In the genomic region with DNA sequence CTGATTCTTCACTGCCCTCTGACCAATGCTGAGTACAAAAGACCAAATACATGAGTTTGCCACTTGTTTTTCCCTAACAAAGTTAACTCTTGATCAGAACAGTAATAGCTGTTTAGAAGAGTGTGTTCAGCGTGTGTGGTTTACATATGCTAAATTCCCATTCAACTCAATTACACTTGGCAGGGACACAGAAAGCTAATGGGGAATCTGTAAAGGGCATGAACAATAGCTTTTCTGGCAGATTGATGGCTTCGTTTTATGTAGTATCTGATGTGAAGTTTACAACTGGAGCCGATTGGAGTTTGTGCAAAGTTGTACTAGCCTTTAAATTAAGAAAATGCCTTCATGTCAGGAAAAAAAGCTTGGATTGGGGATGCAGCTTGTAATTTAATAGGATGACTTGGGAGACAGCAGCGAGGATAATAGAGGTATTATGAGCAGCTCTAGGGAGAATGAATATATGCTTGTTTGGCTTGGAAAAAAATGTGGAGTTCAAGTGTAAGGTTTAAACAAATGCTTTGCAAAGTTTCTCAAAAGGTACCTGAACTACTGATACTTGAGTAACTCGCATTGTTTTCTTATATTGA, we compare ENCODE assay signal across 1 cellular context.
TF ChIP-seq lines count a peak whose summit lies in the region.

No MANE protein-coding gene starts in this region.

TF ChIP-seq in HEK293, 187 proteins besides CTCF, POLR2A, EP300 and RAD21 (continued from another document):
- TF ChIP-seq, protein P1, sequence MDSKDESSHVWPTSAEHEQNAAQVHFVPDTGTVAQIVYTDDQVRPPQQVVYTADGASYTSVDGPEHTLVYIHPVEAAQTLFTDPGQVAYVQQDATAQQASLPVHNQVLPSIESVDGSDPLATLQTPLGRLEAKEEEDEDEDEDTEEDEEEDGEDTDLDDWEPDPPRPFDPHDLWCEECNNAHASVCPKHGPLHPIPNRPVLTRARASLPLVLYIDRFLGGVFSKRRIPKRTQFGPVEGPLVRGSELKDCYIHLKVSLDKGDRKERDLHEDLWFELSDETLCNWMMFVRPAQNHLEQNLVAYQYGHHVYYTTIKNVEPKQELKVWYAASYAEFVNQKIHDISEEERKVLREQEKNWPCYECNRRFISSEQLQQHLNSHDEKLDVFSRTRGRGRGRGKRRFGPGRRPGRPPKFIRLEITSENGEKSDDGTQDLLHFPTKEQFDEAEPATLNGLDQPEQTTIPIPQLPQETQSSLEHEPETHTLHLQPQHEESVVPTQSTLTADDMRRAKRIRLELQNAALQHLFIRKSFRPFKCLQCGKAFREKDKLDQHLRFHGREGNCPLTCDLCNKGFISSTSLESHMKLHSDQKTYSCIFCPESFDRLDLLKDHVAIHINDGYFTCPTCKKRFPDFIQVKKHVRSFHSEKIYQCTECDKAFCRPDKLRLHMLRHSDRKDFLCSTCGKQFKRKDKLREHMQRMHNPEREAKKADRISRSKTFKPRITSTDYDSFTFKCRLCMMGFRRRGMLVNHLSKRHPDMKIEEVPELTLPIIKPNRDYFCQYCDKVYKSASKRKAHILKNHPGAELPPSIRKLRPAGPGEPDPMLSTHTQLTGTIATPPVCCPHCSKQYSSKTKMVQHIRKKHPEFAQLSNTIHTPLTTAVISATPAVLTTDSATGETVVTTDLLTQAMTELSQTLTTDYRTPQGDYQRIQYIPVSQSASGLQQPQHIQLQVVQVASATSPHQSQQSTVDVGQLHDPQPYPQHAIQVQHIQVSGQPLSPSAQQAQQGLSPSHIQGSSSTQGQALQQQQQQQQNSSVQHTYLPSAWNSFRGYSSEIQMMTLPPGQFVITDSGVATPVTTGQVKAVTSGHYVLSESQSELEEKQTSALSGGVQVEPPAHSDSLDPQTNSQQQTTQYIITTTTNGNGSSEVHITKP (tag by site-specific recombination; IDR thresholded peaks at IDR 0.05): no peak
- TF ChIP-seq, protein P2, sequence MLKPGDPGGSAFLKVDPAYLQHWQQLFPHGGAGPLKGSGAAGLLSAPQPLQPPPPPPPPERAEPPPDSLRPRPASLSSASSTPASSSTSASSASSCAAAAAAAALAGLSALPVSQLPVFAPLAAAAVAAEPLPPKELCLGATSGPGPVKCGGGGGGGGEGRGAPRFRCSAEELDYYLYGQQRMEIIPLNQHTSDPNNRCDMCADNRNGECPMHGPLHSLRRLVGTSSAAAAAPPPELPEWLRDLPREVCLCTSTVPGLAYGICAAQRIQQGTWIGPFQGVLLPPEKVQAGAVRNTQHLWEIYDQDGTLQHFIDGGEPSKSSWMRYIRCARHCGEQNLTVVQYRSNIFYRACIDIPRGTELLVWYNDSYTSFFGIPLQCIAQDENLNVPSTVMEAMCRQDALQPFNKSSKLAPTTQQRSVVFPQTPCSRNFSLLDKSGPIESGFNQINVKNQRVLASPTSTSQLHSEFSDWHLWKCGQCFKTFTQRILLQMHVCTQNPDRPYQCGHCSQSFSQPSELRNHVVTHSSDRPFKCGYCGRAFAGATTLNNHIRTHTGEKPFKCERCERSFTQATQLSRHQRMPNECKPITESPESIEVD (tag by site-specific recombination; IDR thresholded peaks at IDR 0.05): peak; percentile 95
- no peak for TF ChIP-seq ZNF623 (tag by site-specific recombination; IDR thresholded peaks at IDR 0.05)
- peak; percentile 74 for TF ChIP-seq ZNF664 (tag by site-specific recombination; IDR thresholded peaks at IDR 0.05)
- 0 out of 2 replicates have a peak, but pooled peaks have one; percentile 33 for TF ChIP-seq ZSCAN30 (tag by site-specific recombination; IDR thresholded peaks at IDR 0.05)
- peak; percentile 94 for TF ChIP-seq MZF1 (tag by site-specific recombination; IDR thresholded peaks at IDR 0.05; ENCODE audit: borderline replicate concordance)
- no peak for TF ChIP-seq ZIC2 (tag by site-specific recombination; IDR thresholded peaks at IDR 0.05)
- TF ChIP-seq ZNF654 (tag by site-specific recombination; IDR thresholded peaks at IDR 0.05; ENCODE audit: low read depth): no peak
- TF ChIP-seq, protein P3, sequence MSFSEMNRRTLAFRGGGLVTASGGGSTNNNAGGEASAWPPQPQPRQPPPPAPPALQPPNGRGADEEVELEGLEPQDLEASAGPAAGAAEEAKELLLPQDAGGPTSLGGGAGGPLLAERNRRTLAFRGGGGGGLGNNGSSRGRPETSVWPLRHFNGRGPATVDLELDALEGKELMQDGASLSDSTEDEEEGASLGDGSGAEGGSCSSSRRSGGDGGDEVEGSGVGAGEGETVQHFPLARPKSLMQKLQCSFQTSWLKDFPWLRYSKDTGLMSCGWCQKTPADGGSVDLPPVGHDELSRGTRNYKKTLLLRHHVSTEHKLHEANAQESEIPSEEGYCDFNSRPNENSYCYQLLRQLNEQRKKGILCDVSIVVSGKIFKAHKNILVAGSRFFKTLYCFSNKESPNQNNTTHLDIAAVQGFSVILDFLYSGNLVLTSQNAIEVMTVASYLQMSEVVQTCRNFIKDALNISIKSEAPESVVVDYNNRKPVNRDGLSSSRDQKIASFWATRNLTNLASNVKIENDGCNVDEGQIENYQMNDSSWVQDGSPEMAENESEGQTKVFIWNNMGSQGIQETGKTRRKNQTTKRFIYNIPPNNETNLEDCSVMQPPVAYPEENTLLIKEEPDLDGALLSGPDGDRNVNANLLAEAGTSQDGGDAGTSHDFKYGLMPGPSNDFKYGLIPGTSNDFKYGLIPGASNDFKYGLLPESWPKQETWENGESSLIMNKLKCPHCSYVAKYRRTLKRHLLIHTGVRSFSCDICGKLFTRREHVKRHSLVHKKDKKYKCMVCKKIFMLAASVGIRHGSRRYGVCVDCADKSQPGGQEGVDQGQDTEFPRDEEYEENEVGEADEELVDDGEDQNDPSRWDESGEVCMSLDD (tag by site-specific recombination; IDR thresholded peaks at IDR 0.05): no peak
- TF ChIP-seq KLF10 (tag by site-specific recombination; IDR thresholded peaks at IDR 0.05): no peak
- no peak for TF ChIP-seq ZSCAN23 (tag by site-specific recombination; IDR thresholded peaks at IDR 0.05)
- no peak for TF ChIP-seq ZNF169 (tag by site-specific recombination; IDR thresholded peaks at IDR 0.05)
- peak; percentile 73 for TF ChIP-seq OSR2 (tag by site-specific recombination; IDR thresholded peaks at IDR 0.05)
- TF ChIP-seq, protein P4, sequence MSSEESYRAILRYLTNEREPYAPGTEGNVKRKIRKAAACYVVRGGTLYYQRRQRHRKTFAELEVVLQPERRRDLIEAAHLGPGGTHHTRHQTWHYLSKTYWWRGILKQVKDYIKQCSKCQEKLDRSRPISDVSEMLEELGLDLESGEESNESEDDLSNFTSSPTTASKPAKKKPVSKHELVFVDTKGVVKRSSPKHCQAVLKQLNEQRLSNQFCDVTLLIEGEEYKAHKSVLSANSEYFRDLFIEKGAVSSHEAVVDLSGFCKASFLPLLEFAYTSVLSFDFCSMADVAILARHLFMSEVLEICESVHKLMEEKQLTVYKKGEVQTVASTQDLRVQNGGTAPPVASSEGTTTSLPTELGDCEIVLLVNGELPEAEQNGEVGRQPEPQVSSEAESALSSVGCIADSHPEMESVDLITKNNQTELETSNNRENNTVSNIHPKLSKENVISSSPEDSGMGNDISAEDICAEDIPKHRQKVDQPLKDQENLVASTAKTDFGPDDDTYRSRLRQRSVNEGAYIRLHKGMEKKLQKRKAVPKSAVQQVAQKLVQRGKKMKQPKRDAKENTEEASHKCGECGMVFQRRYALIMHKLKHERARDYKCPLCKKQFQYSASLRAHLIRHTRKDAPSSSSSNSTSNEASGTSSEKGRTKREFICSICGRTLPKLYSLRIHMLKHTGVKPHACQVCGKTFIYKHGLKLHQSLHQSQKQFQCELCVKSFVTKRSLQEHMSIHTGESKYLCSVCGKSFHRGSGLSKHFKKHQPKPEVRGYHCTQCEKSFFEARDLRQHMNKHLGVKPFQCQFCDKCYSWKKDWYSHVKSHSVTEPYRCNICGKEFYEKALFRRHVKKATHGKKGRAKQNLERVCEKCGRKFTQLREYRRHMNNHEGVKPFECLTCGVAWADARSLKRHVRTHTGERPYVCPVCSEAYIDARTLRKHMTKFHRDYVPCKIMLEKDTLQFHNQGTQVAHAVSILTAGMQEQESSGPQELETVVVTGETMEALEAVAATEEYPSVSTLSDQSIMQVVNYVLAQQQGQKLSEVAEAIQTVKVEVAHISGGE (tag by site-specific recombination; conservative IDR thresholded peaks at IDR 0.05; ENCODE audit: low read depth): no peak
- no peak for TF ChIP-seq REPIN1 (tag by site-specific recombination; IDR thresholded peaks at IDR 0.05; ENCODE audit: low read depth)
- TF ChIP-seq FEZF1 (tag by site-specific recombination; IDR thresholded peaks at IDR 0.05): peak; percentile 50; the same call in 1 of the 2 replicates
- TF ChIP-seq, protein P5, sequence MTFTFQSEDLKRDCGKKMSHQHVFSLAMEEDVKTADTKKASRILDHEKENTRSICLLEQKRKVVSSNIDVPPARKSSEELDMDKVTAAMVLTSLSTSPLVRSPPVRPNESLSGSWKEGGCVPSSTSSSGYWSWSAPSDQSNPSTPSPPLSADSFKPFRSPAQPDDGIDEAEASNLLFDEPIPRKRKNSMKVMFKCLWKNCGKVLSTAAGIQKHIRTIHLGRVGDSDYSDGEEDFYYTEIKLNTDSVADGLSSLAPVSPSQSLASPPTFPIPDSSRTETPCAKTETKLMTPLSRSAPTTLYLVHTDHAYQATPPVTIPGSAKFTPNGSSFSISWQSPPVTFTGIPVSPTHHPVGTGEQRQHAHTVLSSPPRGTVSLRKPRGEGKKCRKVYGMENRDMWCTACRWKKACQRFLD (tag by site-specific recombination; IDR thresholded peaks at IDR 0.05): no peak
- peak; percentile 68; the same call in 1 of the 2 replicates for TF ChIP-seq BCL11B (tag by site-specific recombination; IDR thresholded peaks at IDR 0.05; ENCODE audit: low read depth)
- TF ChIP-seq ZNF146 (tag by site-specific recombination; IDR thresholded peaks at IDR 0.05): no peak
- TF ChIP-seq SETDB1 (IDR thresholded peaks at IDR 0.05; ENCODE audit: insufficient read length, low read length): no peak
- peak; percentile 36; the same call in 1 of the 2 replicates for TF ChIP-seq ZNF561 (tag by site-specific recombination; IDR thresholded peaks at IDR 0.05; ENCODE audit: borderline replicate concordance)
- TF ChIP-seq SP7 (tag by site-specific recombination; IDR thresholded peaks at IDR 0.05): 0 out of 2 replicates have a peak, but pooled peaks have one; percentile 16
- TF ChIP-seq KLF1 (tag by site-specific recombination; IDR thresholded peaks at IDR 0.05): no peak
- no peak for TF ChIP-seq TRIM28 (IDR thresholded peaks at IDR 0.05; ENCODE audit: borderline replicate concordance, low read length)
- peak; percentile 47; the same call in 1 of the 2 replicates for TF ChIP-seq IKZF3 (tag by site-specific recombination; IDR thresholded peaks at IDR 0.05)
